ENCODE assay signal across 20 cellular contexts in the genomic region with DNA sequence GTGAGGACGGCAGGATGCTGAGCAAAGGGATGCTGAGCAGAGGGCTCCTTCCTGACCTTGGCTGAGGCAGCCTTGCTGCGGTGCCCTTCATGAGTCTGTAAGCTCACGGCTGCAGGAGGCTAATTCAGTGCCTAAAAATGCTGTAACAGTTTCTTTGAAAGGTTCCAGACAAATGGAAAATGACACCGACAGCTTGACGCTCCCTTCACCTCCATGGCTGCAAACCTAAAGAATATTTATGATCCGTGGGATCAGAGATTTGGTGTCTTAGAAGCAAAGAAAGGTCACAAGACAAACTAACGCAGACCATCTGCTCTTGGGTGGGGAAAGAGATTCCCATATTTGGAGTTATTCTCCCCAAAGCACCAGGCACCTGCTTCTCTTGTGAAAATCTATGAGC. TPM values are rescaled to one million over a fixed set of nuclear protein-coding genes. Genes with fewer than 3 reads are reported as not detected.
DNase-seq lines count a peak whose midpoint lies in the region; ATAC-seq and TF ChIP-seq lines count a peak whose summit lies in the region.
"Had no signal": no experiment of that assay in that cellular context is flagged by ENCODE, and none has a peak within 500 bp of the region (broad histone marks: within the 10 kb centered on the region; RNA-seq: fewer than 3 reads in every experiment).

No MANE protein-coding gene starts in this region.

- peak overlapping the region; percentile 56 for H3K27ac ChIP-seq in cardiac muscle cell
- peak overlapping the region; percentile 19 for H3K27ac ChIP-seq in muscle layer of duodenum (ENCODE audit: low read length)
- H3K27ac ChIP-seq in uterus: peak overlapping the region; percentile 51
- H3K27ac ChIP-seq: KMS-11, psoas muscle had no signal

- DNase-seq in cardiac muscle cell (ENCODE audit: low read depth in 1 of 2, low spot score in 1 of 2): no peak
- DNase-seq in Right ventricle myocardium inferior (ENCODE audit: missing footprints): no peak
- peak; percentile 66 for DNase-seq in cerebellar cortex (ENCODE audit: low spot score)
- no peak for DNase-seq in uterus
- DNase-seq in ureter (ENCODE audit: low spot score): no peak
- no peak for DNase-seq in midbrain (lab: John Stamatoyannopoulos, UW)
- DNase-seq: activated CD4-positive, alpha-beta T cell treated with anti-CD3 and anti-CD28 coated beads for 4 hours; activated effector memory CD4-positive, alpha-beta T cell treated with anti-CD3 and anti-CD28 coated beads, Interleukin-2, amount 50 U/mL, for 16 hours; CD4-positive, alpha-beta memory T cell; DMS79 treated with DMSO at 0.1 percent for 48 hours; foreskin melanocyte; natural killer cell; NCI-H1092; psoas muscle; stimulated activated naive CD4-positive, alpha-beta T cell; T-helper 9 cell had no signal

- ATAC-seq in Right ventricle myocardium inferior (no peak), HG02840 (IDR thresholded peaks at IDR 0.05; ENCODE audit: low FRiP score, unreplicated experiment) (no peak)
- ATAC-seq: natural killer cell had no signal

- TF ChIP-seq POLR2A in uterus (IDR thresholded peaks at IDR 0.05): no peak

- H3K9me3 ChIP-seq in cardiac muscle cell (ENCODE audit: low read depth) (no peaks in the 10 kb centered on the region), muscle layer of duodenum (ENCODE audit: control insufficient read depth in 1 of 2, low read length in 2 of 2) (no peaks in the 10 kb centered on the region), uterus (no peaks in the 10 kb centered on the region)
- H3K9me3 ChIP-seq: psoas muscle, SJSA1 had no signal

- no peaks in the 10 kb centered on the region for H3K36me3 ChIP-seq in cardiac muscle cell
- no peaks in the 10 kb centered on the region for H3K36me3 ChIP-seq in muscle layer of duodenum (ENCODE audit: control insufficient read depth in 1 of 2, insufficient read depth in 2 of 2, low read length in 2 of 2)
- no peaks in the 10 kb centered on the region for H3K36me3 ChIP-seq in uterus

- no peak for TF ChIP-seq CTCF in cardiac muscle cell (IDR thresholded peaks at IDR 0.05; ENCODE audit: low read depth, low read length)
- TF ChIP-seq CTCF in uterus (IDR thresholded peaks at IDR 0.05): no peak

- peaks cover 34% of the 10 kb centered on the region for H3K4me1 ChIP-seq in cardiac muscle cell (ENCODE audit: low read depth)
- H3K4me1 ChIP-seq in muscle layer of duodenum (ENCODE audit: control insufficient read depth in 1 of 2, insufficient read depth in 2 of 2, low read length in 2 of 2): peaks cover 17 to 45% of the 10 kb centered on the region in 2 donors
- peaks cover 6 to 9% of the 10 kb centered on the region in 2 donors for H3K4me1 ChIP-seq in uterus

- H3K27me3 ChIP-seq in cardiac muscle cell (no peaks in the 10 kb centered on the region), muscle layer of duodenum (ENCODE audit: low read depth, low read length) (no peaks in the 10 kb centered on the region), uterus (no peaks in the 10 kb centered on the region)
- H3K27me3 ChIP-seq: SJSA1 had no signal

- intact Hi-C loops in Right ventricle myocardium inferior (cut with DNase I): no loop called here
- intact Hi-C loops in uterus (cut with DNase I; ENCODE audit: low total_unique reads): no loop called here

- H3K4me3 ChIP-seq in cardiac muscle cell (no peak overlapping the region), muscle layer of duodenum (ENCODE audit: low read depth in 1 of 2, low read length in 2 of 2) (no peak overlapping the region), uterus (no peak overlapping the region)
- H3K4me3 ChIP-seq: psoas muscle, SJSA1 had no signal

RNA-seq across cellular contexts. Expression of gene TOM1L2, which starts 27.9 kb away (rescaled TPM):
- total RNA-seq in cardiac muscle cell (49.9 and 145 TPM in 2 replicates), Right ventricle myocardium inferior (246 TPM), uterus (10 to 100 TPM; 15.6 to 85.9 (median 34.9) TPM), ureter (119 TPM)
- polyA plus RNA-seq in cardiac muscle cell: 46.4 and 55.2 TPM in 2 replicates

RNA-seq across cellular contexts. Expression of gene DRC3, which starts 28.4 kb away (rescaled TPM):
- 0.18 and 0.21 TPM in 2 replicates for total RNA-seq in cardiac muscle cell
- polyA plus RNA-seq in cardiac muscle cell: 2.4 and 4.1 TPM in 2 replicates
- total RNA-seq in Right ventricle myocardium inferior: 1.6 TPM
- total RNA-seq in uterus: 10 to 100 TPM in 3 of 4 donors, 1 to 10 TPM in 1; 7.7 to 18.5 (median 13.6) TPM
- 2.0 TPM for total RNA-seq in ureter
